In genomic region chr5:14439087-14439841, GRCh38 we compare ENCODE assay signal across 10 cellular contexts.
A peak's percentile ranks its signal among the peaks of the same experiment; 100 is the strongest.
DNase-seq lines count a peak whose midpoint lies in the region; ATAC-seq and TF ChIP-seq lines count a peak whose summit lies in the region.
"Had no signal": no experiment of that assay in that cellular context is flagged by ENCODE, and none has a peak within 500 bp of the region (broad histone marks: within the 10 kb centered on the region; RNA-seq: fewer than 3 reads in every experiment).

No MANE protein-coding gene starts in this region.

- H3K27me3 Mint-ChIP-seq in brain (peaks cover 5% of the 10 kb centered on the region), mesothelial cell of epicardium (ENCODE audit: low read depth) (no peaks in the 10 kb centered on the region), CD14-positive monocyte (ENCODE audit: low read depth in 3 of 3) (peaks cover 0 to 2% (median 2%) of the 10 kb centered on the region in 3 donors)
- H3K27me3 Mint-ChIP-seq: activated naive CD8-positive, alpha-beta T cell treated with anti-CD3 and anti-CD28 coated beads, Interleukin-2, amount 10 ng/mL, durations not matched to agents 7 days and 5 days had no signal

- H3K36me3 Mint-ChIP-seq in brain (peaks cover 55% of the 10 kb centered on the region), mesothelial cell of epicardium (peaks cover 30% of the 10 kb centered on the region), CD14-positive monocyte (peaks cover 51 to 60% of the 10 kb centered on the region in 2 donors)

- H3K4me1 Mint-ChIP-seq in brain = peaks cover 67% of the 10 kb centered on the region
- H3K4me1 Mint-ChIP-seq in mesothelial cell of epicardium = peaks cover 39% of the 10 kb centered on the region
- H3K4me1 Mint-ChIP-seq in CD14-positive monocyte = peaks cover 10% of the 10 kb centered on the region

- H3K4me3 ChIP-seq in tibial artery = no peak overlapping the region
- H3K4me3 ChIP-seq in H7 (ENCODE audit: insufficient read depth, low read depth, low read length) = no peak overlapping the region

- H3K9me3 ChIP-seq in tibial artery = no peaks in the 10 kb centered on the region

- no peaks in the 10 kb centered on the region for H3K36me3 ChIP-seq in tibial artery
- H3K36me3 ChIP-seq in H7 (replicated peaks; ENCODE audit: control insufficient read depth, insufficient read depth, low read length) = peaks cover 1% of the 10 kb centered on the region; the same call in 1 of the 2 replicates

- H3K4me3 Mint-ChIP-seq in brain (peak overlapping the region in 4 of 5 experiments; percentile 22 to 86 (median 73)), mesothelial cell of epicardium (peak overlapping the region; percentile 13), CD14-positive monocyte (no peak overlapping the region)

- no peak for ATAC-seq in HG02970 (IDR thresholded peaks at IDR 0.05; ENCODE audit: low FRiP score, unreplicated experiment)

- peak overlapping the region; percentile 47 to 52 for H3K27ac ChIP-seq in tibial artery

- peaks cover 0 to 6% (median 4%) of the 10 kb centered on the region in 5 experiments for H3K9me3 Mint-ChIP-seq in brain
- H3K9me3 Mint-ChIP-seq in mesothelial cell of epicardium = peaks cover 4% of the 10 kb centered on the region
- peaks cover 0 to 8% (median 2%) of the 10 kb centered on the region in 7 donors for H3K9me3 Mint-ChIP-seq in CD14-positive monocyte

- intact Hi-C loops in tibial artery (cut with DNase I; ENCODE audit: low total_unique reads) (no loop called here), CD14-positive monocyte (cut with micrococcal nuclease) (no loop called here)

- H3K27ac Mint-ChIP-seq in brain (peak overlapping the region; percentile 31 to 95 (median 86)), mesothelial cell of epicardium (peak overlapping the region; percentile 99), CD14-positive monocyte (peak overlapping the region in 2 of 7 donors; percentile 10 to 16)

- H3K4me1 ChIP-seq in tibial artery = peaks cover 0 to 39% (median 12%) of the 10 kb centered on the region in 4 donors

- DNase-seq in NCI-H1694 (lab: John Stamatoyannopoulos, UW) = peak; percentile 21
- DNase-seq in mesothelial cell of epicardium (ENCODE audit: low spot score in 2 of 2, unreplicated experiment in 2 of 2) = no peak
- DNase-seq in tibial artery = no peak
- DNase-seq in H7 = no peak
- DNase-seq in CD14-positive monocyte (ENCODE audit: low spot score) = no peak
- DNase-seq: activated naive CD8-positive, alpha-beta T cell treated with anti-CD3 and anti-CD28 coated beads, Interleukin-2, amount 10 ng/mL, durations not matched to agents 7 days and 5 days; mammary epithelial cell; posterior cingulate gyrus had no signal

- no peaks in the 10 kb centered on the region for H3K27me3 ChIP-seq in tibial artery
- H3K27me3 ChIP-seq in H7 (ENCODE audit: control insufficient read depth, insufficient read depth, low read length) = no peaks in the 10 kb centered on the region

- TF ChIP-seq CTCF in brain (conservative IDR thresholded peaks at IDR 0.05) = no peak
- no peak for TF ChIP-seq CTCF in mesothelial cell of epicardium (IDR thresholded peaks at IDR 0.05; ENCODE audit: unreplicated experiment)
- TF ChIP-seq CTCF in tibial artery (IDR thresholded peaks at IDR 0.05) = no peak
- TF ChIP-seq CTCF in CD14-positive monocyte (IDR thresholded peaks at IDR 0.05) = no peak

Comparison
In these comparisons a context has a peak if more than half of its experiments do, and no peak if none do; other contexts are left out.
1. H3K4me3 Mint-ChIP-seq: peak in brain (4 of 5) and mesothelial cell of epicardium (single experiment); none in CD14-positive monocyte (0 of 2).